Comparison of ENCODE assay signal across 28 cellular contexts in the genomic region with DNA sequence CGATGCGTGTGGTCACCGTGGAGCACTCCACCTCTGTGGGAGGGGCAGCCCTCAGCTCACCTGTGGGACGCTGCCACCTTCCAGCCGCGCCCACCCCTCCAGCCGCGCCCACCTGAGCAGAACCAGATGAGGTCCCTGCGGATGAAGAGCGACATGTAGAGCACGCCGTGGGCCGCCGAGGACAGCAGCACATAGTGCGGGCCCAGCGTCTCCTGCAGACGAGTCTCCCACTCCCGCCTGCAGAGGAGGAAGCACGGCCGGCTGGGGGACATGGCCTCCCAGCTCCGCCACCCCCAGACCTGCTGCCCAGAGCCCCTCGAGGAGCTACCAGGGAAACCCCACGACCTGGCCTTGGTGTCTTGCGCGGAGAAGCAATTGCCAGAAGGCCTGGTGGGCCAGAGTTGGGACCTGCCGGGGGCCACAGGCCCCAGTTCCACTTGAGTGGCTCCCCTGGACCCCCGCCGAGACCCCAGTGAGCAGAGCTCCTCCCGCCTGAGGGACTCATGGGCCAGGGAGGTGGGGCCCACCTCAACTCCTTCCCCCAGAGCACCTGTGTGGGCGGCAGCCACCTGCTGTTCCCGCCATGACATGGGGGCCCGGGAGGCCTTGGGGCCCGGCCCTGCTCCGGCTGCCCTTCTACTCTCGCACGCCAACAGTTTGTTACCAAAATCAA.
"Had no signal": no experiment of that assay in that cellular context is flagged by ENCODE, and none has a peak within 500 bp of the region (broad histone marks: within the 10 kb centered on the region; RNA-seq: fewer than 3 reads in every experiment).

No MANE protein-coding gene starts in this region.

- H3K4me1 ChIP-seq: parathyroid adenoma had no signal

- H3K27ac Mint-ChIP-seq: dendritic cell treated with granulocyte-macrophage colony-stimulating factor and Interleukin-4, amounts not matched to agents 40 ng/mL and 50 ng/mL, for 4 days; endodermal cell; mesothelial cell of epicardium; naive B cell; natural killer cell treated with Interleukin-12 subunit alpha and Interleukin-12 subunit beta and Interleukin-15 and Interleukin-18, amount 100 ng/mL, for 72 hours; stimulated activated naive B cell treated with anti-CD40 and anti-IgM and Interleukin-4, amounts not matched to agents 10 μg/mL and 1 μg/mL and 100 μg/mL, for 72 hours; stimulated activated naive CD8-positive, alpha-beta T cell treated with anti-CD3 and anti-CD28 coated beads, Interleukin-15, Interleukin-2, amounts not matched to agents 100 ng/mL and 50 ng/mL, for 24 hours had no signal

- ATAC-seq: esophagus mucosa; gastrocnemius medialis; left cardiac atrium; left lung; mucosa of descending colon; natural killer cell treated with Interleukin-12 subunit alpha and Interleukin-12 subunit beta and Interleukin-15 and Interleukin-18, amount 100 ng/mL, for 72 hours; stimulated activated naive B cell treated with anti-CD40 and anti-IgM and Interleukin-4, amounts not matched to agents 10 μg/mL and 1 μg/mL and 100 μg/mL, for 72 hours had no signal

- H3K9me3 ChIP-seq: colonic mucosa, gastrocnemius medialis, left lung, mucosa of descending colon, prostate gland, right atrium auricular region, suprapubic skin, transverse colon, vagina had no signal

- H3K27ac ChIP-seq: colonic mucosa, epithelial cell of prostate, gastrocnemius medialis, left lung, parathyroid adenoma, prostate gland, right atrium auricular region, skin epidermis, suprapubic skin, transverse colon, vagina had no signal

- H3K4me3 ChIP-seq: colonic mucosa, gastrocnemius medialis, left lung, mucosa of descending colon, prostate gland, right atrium auricular region, skin epidermis, suprapubic skin, transverse colon, vagina had no signal

- H3K4me3 Mint-ChIP-seq: dendritic cell treated with granulocyte-macrophage colony-stimulating factor and Interleukin-4, amounts not matched to agents 40 ng/mL and 50 ng/mL, for 4 days; endodermal cell; mesothelial cell of epicardium; naive B cell; natural killer cell treated with Interleukin-12 subunit alpha and Interleukin-12 subunit beta and Interleukin-15 and Interleukin-18, amount 100 ng/mL, for 72 hours; neural crest cell; stimulated activated naive B cell treated with anti-CD40 and anti-IgM and Interleukin-4, amounts not matched to agents 10 μg/mL and 1 μg/mL and 100 μg/mL, for 72 hours; stimulated activated naive CD8-positive, alpha-beta T cell treated with anti-CD3 and anti-CD28 coated beads, Interleukin-15, Interleukin-2, amounts not matched to agents 100 ng/mL and 50 ng/mL, for 24 hours had no signal

- H3K9me3 Mint-ChIP-seq: dendritic cell treated with granulocyte-macrophage colony-stimulating factor and Interleukin-4, amounts not matched to agents 40 ng/mL and 50 ng/mL, for 4 days; endodermal cell; mesothelial cell of epicardium; naive B cell; natural killer cell treated with Interleukin-12 subunit alpha and Interleukin-12 subunit beta and Interleukin-15 and Interleukin-18, amount 100 ng/mL, for 72 hours; neural crest cell; stimulated activated naive B cell treated with anti-CD40 and anti-IgM and Interleukin-4, amounts not matched to agents 10 μg/mL and 1 μg/mL and 100 μg/mL, for 72 hours; stimulated activated naive CD8-positive, alpha-beta T cell treated with anti-CD3 and anti-CD28 coated beads, Interleukin-15, Interleukin-2, amounts not matched to agents 100 ng/mL and 50 ng/mL, for 24 hours had no signal

- H3K27me3 Mint-ChIP-seq: dendritic cell treated with granulocyte-macrophage colony-stimulating factor and Interleukin-4, amounts not matched to agents 40 ng/mL and 50 ng/mL, for 4 days; naive B cell; natural killer cell treated with Interleukin-12 subunit alpha and Interleukin-12 subunit beta and Interleukin-15 and Interleukin-18, amount 100 ng/mL, for 72 hours; stimulated activated naive B cell treated with anti-CD40 and anti-IgM and Interleukin-4, amounts not matched to agents 10 μg/mL and 1 μg/mL and 100 μg/mL, for 72 hours; stimulated activated naive CD8-positive, alpha-beta T cell treated with anti-CD3 and anti-CD28 coated beads, Interleukin-15, Interleukin-2, amounts not matched to agents 100 ng/mL and 50 ng/mL, for 24 hours had no signal

- H3K36me3 Mint-ChIP-seq: naive B cell; natural killer cell treated with Interleukin-12 subunit alpha and Interleukin-12 subunit beta and Interleukin-15 and Interleukin-18, amount 100 ng/mL, for 72 hours had no signal

- H3K27me3 ChIP-seq: colonic mucosa, gastrocnemius medialis, right atrium auricular region, suprapubic skin, transverse colon, vagina had no signal

- DNase-seq: colonic mucosa; effector CD8-positive, alpha-beta T cell; endodermal cell; foreskin fibroblast; gastrocnemius medialis; head of caudate nucleus; left cardiac atrium; mesenchymal stem cell; mucosa of descending colon; naive B cell; stimulated activated CD4-positive, alpha-beta T cell treated with anti-CD3 and anti-CD28 coated beads, Interleukin-15, amount 100 ng/mL, for 24 hours; stimulated activated CD4-positive, alpha-beta T cell treated with anti-CD3 and anti-CD28 coated beads, Interleukin-2, amount 100 ng/mL, for 48 hours; stimulated activated naive B cell treated with anti-CD40 and anti-IgM and Interleukin-4, amounts not matched to agents 10 μg/mL and 1 μg/mL and 100 μg/mL, for 72 hours; transverse colon had no signal
